ENCODE assay signal across 15 cellular contexts in the genomic region with DNA sequence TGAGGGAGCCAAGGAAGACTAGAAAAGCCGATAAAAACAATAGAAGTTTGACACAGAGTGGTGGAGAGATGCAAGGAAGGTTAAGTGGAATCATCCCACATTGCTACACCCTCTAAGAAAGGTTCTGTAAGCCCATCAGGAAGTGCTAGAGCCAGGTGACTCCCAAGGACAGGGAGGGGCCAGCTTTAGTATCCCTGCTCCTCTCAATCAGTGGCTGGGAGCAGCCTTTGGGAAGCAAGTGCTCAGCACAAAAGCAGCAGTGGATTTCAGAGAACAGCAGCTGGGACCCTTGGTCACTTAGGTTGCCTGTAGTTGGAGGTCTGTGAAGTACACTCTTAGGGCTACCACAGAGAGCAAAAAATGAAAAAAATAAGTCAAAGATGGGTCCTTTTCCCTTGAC. TPM values are rescaled to one million over a fixed set of nuclear protein-coding genes. Genes with fewer than 3 reads are reported as not detected.
DNase-seq lines count a peak whose midpoint lies in the region; ATAC-seq, FAIRE-seq and TF ChIP-seq lines count a peak whose summit lies in the region.
"Had no signal": no experiment of that assay in that cellular context is flagged by ENCODE, and none has a peak within 500 bp of the region (broad histone marks: within the 10 kb centered on the region; RNA-seq: fewer than 3 reads in every experiment).

No MANE protein-coding gene starts in this region.

- H3K36me3 ChIP-seq in K562 (ENCODE audit: control insufficient read depth, insufficient read depth, low read length), result no peaks in the 10 kb centered on the region

- no peak for TF ChIP-seq POLR2A in K562 (conservative IDR thresholded peaks at IDR 0.05)

- no peak for TF ChIP-seq RAD21 in K562 (CRISPR knock-in tag; conservative IDR thresholded peaks at IDR 0.05 in 1 of 2, IDR thresholded peaks at IDR 0.05 in 1 of 2)

- no peaks in the 10 kb centered on the region for H3K79me1 ChIP-seq in H9 (ENCODE audit: insufficient read depth, low read depth, low read length, poor library complexity, severe bottlenecking)

- no peak for TF ChIP-seq CTCF in Calu3 (IDR thresholded peaks at IDR 0.05; ENCODE audit: unreplicated experiment)
- no peak for TF ChIP-seq CTCF in H9 (conservative IDR thresholded peaks at IDR 0.05)
- TF ChIP-seq CTCF in K562 (IDR thresholded peaks at IDR 0.05 in 2 of 3, conservative IDR thresholded peaks at IDR 0.05 in 1 of 3; ENCODE audit: insufficient read depth in 2 of 3, low read depth in 1 of 3, low read length in 3 of 3), result no peak

- TF ChIP-seq EP300 in K562 (IDR thresholded peaks at IDR 0.05; ENCODE audit: low read length), result no peak

- POLR2A ChIA-PET in K562 (lab: Yijun Ruan, JAX), result interaction anchor here (2.2 kb wide), 1 partner anchor 14 kb away, joined by 7 read pairs; no protein-coding TSS in a partner anchor

- H3K23ac ChIP-seq in H9 (ENCODE audit: insufficient read length, low read depth, low read length), result no peak overlapping the region

- H2BK15ac ChIP-seq in H9 (ENCODE audit: low read depth, low read length), result no peak overlapping the region

- H3K27ac Mint-ChIP-seq in Calu3 (ENCODE audit: unreplicated experiment) (peak overlapping the region; percentile 14), H9 (peak overlapping the region; percentile 58 to 86 (median 79); a peak in 4 of 7 replicates)
- H3K27ac Mint-ChIP-seq: CD4-positive, CD25-positive, alpha-beta regulatory T cell had no signal

- no peak overlapping the region for H2BK5ac ChIP-seq in H9 (ENCODE audit: insufficient read length, low read length)

- no peak overlapping the region for H2AK5ac ChIP-seq in H9 (ENCODE audit: insufficient read length, low read length)

- in situ Hi-C loops in K562 (cut with MboI), result no loop called here

- no peak for FAIRE-seq in K562 (lab: Jason Lieb, UNC)
- FAIRE-seq: H54 had no signal

- CTCF ChIA-PET in Calu3 (lab: Charles Lee), result no interaction called here
- CTCF ChIA-PET in K562 (lab: Yijun Ruan, JAX; ENCODE audit: low intra/inter-chr PET ratio), result no interaction called here

- intact Hi-C loops in Calu3 (cut with micrococcal nuclease; ENCODE audit: unreplicated experiment), result loop anchor here (10.0 kb wide), 1 partner anchor 180 kb away; no protein-coding TSS in a partner anchor
- intact Hi-C loops in K562 (cut with micrococcal nuclease), result no loop called here
- intact Hi-C loops in left cardiac atrium (cut with DNase I), result no loop called here

- H2AFZ ChIP-seq in H9 (ENCODE audit: low read length) (no peak overlapping the region), K562 (ENCODE audit: low read depth, low read length) (no peak overlapping the region)

- H3K9me3 ChIP-seq in H9 (ENCODE audit: control insufficient read depth, low read depth, low read length), result no peaks in the 10 kb centered on the region
- peaks cover 6% of the 10 kb centered on the region; the same call in 1 of the 2 replicates for H3K9me3 ChIP-seq in K562 (replicated peaks; ENCODE audit: control insufficient read depth, insufficient read depth, low read depth, low read length)

- H3K36me3 Mint-ChIP-seq in Calu3 (ENCODE audit: insufficient read depth, unreplicated experiment), result no peaks in the 10 kb centered on the region
- 0 out of 7 replicates have a peak, but pooled peaks cover 0 to 2% (median 0%) of the 10 kb centered on the region in 3 experiments for H3K36me3 Mint-ChIP-seq in H9 (ENCODE audit: insufficient read depth in 1 of 3, low read depth in 3 of 3)

- H3K4me3 ChIP-seq in K562, result no peak overlapping the region

- H3K4me3 Mint-ChIP-seq in Calu3 (ENCODE audit: low read depth, unreplicated experiment) (no peak overlapping the region), H9 (no peak overlapping the region)
- H3K4me3 Mint-ChIP-seq: CD4-positive, CD25-positive, alpha-beta regulatory T cell had no signal

- H3K56ac ChIP-seq in H9 (ENCODE audit: insufficient read length, low read depth, low read length), result no peak overlapping the region

- BruUV-seq in Calu3 (replicated peaks; lab: Mats Ljungman, UMichigan), result no TSS peak
- no TSS peak for BruUV-seq in K562 (replicated peaks; lab: Mats Ljungman, UMichigan)

- no peak overlapping the region for H3K14ac ChIP-seq in H9 (ENCODE audit: insufficient read depth, low read length)

- no peak overlapping the region for H4K5ac ChIP-seq in H9 (ENCODE audit: insufficient read length, low read depth, low read length)

- H3K4ac ChIP-seq in H9 (ENCODE audit: low read depth, low read length), result no peak overlapping the region

- H3K4me2 ChIP-seq in H9 (ENCODE audit: insufficient read depth, insufficient read length, low read length), result no peak overlapping the region
- no peak overlapping the region for H3K4me2 ChIP-seq in K562 (ENCODE audit: insufficient read depth, low read length)
- H3K4me2 ChIP-seq: KMS-11 had no signal

- H3T11ph ChIP-seq in H9 (ENCODE audit: low read length), result no peak overlapping the region

- H3K4me1 ChIP-seq in H9 (ENCODE audit: insufficient read depth, low read length) (no peaks in the 10 kb centered on the region; the same call in 1 of the 2 replicates), K562 (replicated peaks in 1 of 2; ENCODE audit: control insufficient read depth in 2 of 2, insufficient read depth in 2 of 2, low read length in 2 of 2) (peaks cover 0 to 29% of the 10 kb centered on the region in 2 experiments; a peak in 3 of 5 replicates)

- H3K27ac ChIP-seq in H9 (ENCODE audit: insufficient read length, low read depth, low read length), result no peak overlapping the region
- 0 out of 3 replicates have a peak overlapping the region, but pooled peaks have one; percentile 6 for H3K27ac ChIP-seq in K562 (ENCODE audit: extremely low read depth, low read depth, low read length)
- H3K27ac ChIP-seq: HL-60, KMS-11 had no signal

- H3K4me1 Mint-ChIP-seq in Calu3 (ENCODE audit: low read depth, unreplicated experiment) (peaks cover 47% of the 10 kb centered on the region), H9 (peaks cover 17 to 23% of the 10 kb centered on the region in 2 experiments)

- H4K8ac ChIP-seq in H9 (replicated peaks; ENCODE audit: insufficient read length, low read depth, low read length), result no peak overlapping the region

- H2BK20ac ChIP-seq in H9 (ENCODE audit: low read depth, low read length, poor library complexity, severe bottlenecking), result no peak overlapping the region

- no peaks in the 10 kb centered on the region for H3K9me1 ChIP-seq in K562 (ENCODE audit: control insufficient read depth, insufficient read depth, low read length)

- H3K27me3 ChIP-seq in H9 (ENCODE audit: insufficient read depth, low read length), result no peaks in the 10 kb centered on the region
- H3K27me3 ChIP-seq in K562 (ENCODE audit: control insufficient read depth in 2 of 2, insufficient read depth in 2 of 2, low read length in 2 of 2), result no peaks in the 10 kb centered on the region

- no peaks in the 10 kb centered on the region for H4K20me1 ChIP-seq in H9 (ENCODE audit: control insufficient read depth, insufficient read depth, insufficient read length)
- no peaks in the 10 kb centered on the region for H4K20me1 ChIP-seq in K562 (replicated peaks; ENCODE audit: control insufficient read depth, insufficient read depth, low read length)

- ATAC-seq in K562 (peak; percentile 42; the same call in 2 of the 3 replicates), left cardiac atrium (no peak)

- no peak overlapping the region for H3K18ac ChIP-seq in H9 (ENCODE audit: insufficient read length, low read depth, low read length)

- no peak overlapping the region for H4K91ac ChIP-seq in H9 (ENCODE audit: insufficient read length, low read depth, low read length)

- H2BK12ac ChIP-seq in H9 (ENCODE audit: insufficient read length, low read depth, low read length), result no peak overlapping the region

- WGBS in H9 (ENCODE audit: extremely low coverage, insufficient read length, low lambda C conversion rate), result no CpG with 5 or more reads among the region's 1 CpG
- WGBS in K562 (ENCODE audit: insufficient coverage, low coverage, missing lambda C conversion rate), result 55% methylated on average over 1 of the region's 1 CpG

- no peaks in the 10 kb centered on the region for H3K9me3 Mint-ChIP-seq in Calu3 (ENCODE audit: low read depth, unreplicated experiment)
- H3K9me3 Mint-ChIP-seq in H9, result no peaks in the 10 kb centered on the region; a peak in 1 of 5 replicates

- no peaks in the 10 kb centered on the region for H3K79me2 ChIP-seq in H9 (ENCODE audit: insufficient read depth, low read length)
- no peaks in the 10 kb centered on the region; the same call in 2 of the 3 replicates for H3K79me2 ChIP-seq in K562 (ENCODE audit: control insufficient read depth, insufficient read depth, low read length)

- no peak overlapping the region for H3K9ac ChIP-seq in H9 (ENCODE audit: extremely low read depth, insufficient read length, low read length)
- H3K9ac ChIP-seq in K562 (ENCODE audit: insufficient read depth in 1 of 2, low read depth in 2 of 2, low read length in 2 of 2), result no peak overlapping the region
- H3K9ac ChIP-seq: KMS-11 had no signal

- peak; percentile 11 for DNase-seq in Calu3
- peak; percentile 81 for DNase-seq in H9
- no peak for DNase-seq in K562 (ENCODE audit: extremely low read depth in 1 of 4, low spot score in 3 of 4)
- DNase-seq in iPS-NIHi7 (ENCODE audit: extremely low spot score), result peak; percentile 56
- DNase-seq in activated CD4-positive, alpha-beta T cell treated with anti-CD3 and anti-CD28 coated beads, Interleukin-2, amount 50 U/mL, for 1 hour, result no peak
- no peak for DNase-seq in left cardiac atrium
- no peak for DNase-seq in NCI-H2029 (lab: John Stamatoyannopoulos, UW)
- DNase-seq: ACHN; CD4-positive, CD25-positive, alpha-beta regulatory T cell; NCI-H1092; NCI-H2171; SHP77 treated with DMSO at 0.1 percent for 48 hours had no signal

- H3K23me2 ChIP-seq in H9 (ENCODE audit: insufficient read length, low read depth, low read length, poor library complexity, severe bottlenecking), result no peaks in the 10 kb centered on the region

- no peaks in the 10 kb centered on the region for H3K27me3 Mint-ChIP-seq in Calu3 (ENCODE audit: unreplicated experiment)
- no peaks in the 10 kb centered on the region for H3K27me3 Mint-ChIP-seq in H9 (ENCODE audit: low read depth)
- H3K27me3 Mint-ChIP-seq: CD4-positive, CD25-positive, alpha-beta regulatory T cell had no signal

- no peak overlapping the region for H2BK120ac ChIP-seq in H9 (ENCODE audit: low read depth, low read length, poor library complexity, severe bottlenecking)

RNA-seq across cellular contexts. Expression of a gene that starts 42.5 kb away (rescaled TPM):
- 25.2 and 33.2 TPM in 2 replicates for total RNA-seq in Calu3 (2022)
- 13.2 and 17.0 TPM in 2 replicates for total RNA-seq in H9 (2021)
- total RNA-seq in K562 (2011; cell fraction: chromatin; rRNA removed; ENCODE audit: low replicate concordance), result 15.9 and 42.0 TPM in 2 replicates
- total RNA-seq in K562 (2011; cell fraction: nucleolus; rRNA removed), result 9.0 and 11.2 TPM in 2 replicates
- total RNA-seq in K562 (2011; cell fraction: nucleoplasm; rRNA removed), result 16.9 and 21.1 TPM in 2 replicates
- 7.9 and 8.8 TPM in 2 replicates for total RNA-seq in K562 (2014; rRNA removed)
- total RNA-seq in K562 (2014; rRNA removed; fragmentation: Illumina TruSeq; extraction: Trizol), result 23.9 and 26.0 TPM in 2 replicates
- 20.5 and 23.3 TPM in 2 replicates for total RNA-seq in K562 (2015; rRNA removed; fragmentation: Illumina TruSeq; extraction: Trizol)
- total RNA-seq in K562 (2021), result 20.7 and 22.4 TPM in 2 replicates
- 21.8 and 32.0 TPM in 2 replicates for polyA plus RNA-seq in K562 (2011; rRNA removed)
- polyA plus RNA-seq in K562 (2011; cell fraction: cytosol; rRNA removed), result 5.3 and 14.3 TPM in 2 replicates
- polyA plus RNA-seq in K562 (2011; cell fraction: nucleus; rRNA removed), result 6.2 and 7.2 TPM in 2 replicates
- polyA plus RNA-seq in K562 (2012), result 18.9 and 59.8 TPM in 2 replicates
- 29.6 and 31.3 TPM in 2 replicates for polyA plus RNA-seq in K562 (2014; fragmentation: Illumina TruSeq; extraction: Trizol)
- polyA plus RNA-seq in K562 (2014; fragmentation: Nextera tagmentation; extraction: Ambion mirVana), result 10 to 100 TPM; 40.3 to 43.2 TPM
- polyA plus RNA-seq in K562 (2014; rRNA removed), result 20.6 and 28.4 TPM in 2 replicates
- 43.2 and 56.7 TPM in 2 replicates for polyA minus RNA-seq in K562 (2011; rRNA and poly(A)+ RNA removed)
- 12.8 and 15.2 TPM in 2 replicates for polyA minus RNA-seq in K562 (2011; cell fraction: cytosol; rRNA and poly(A)+ RNA removed)
- 21.0 and 44.2 TPM in 2 replicates for polyA minus RNA-seq in K562 (2011; cell fraction: nucleus; rRNA and poly(A)+ RNA removed)
- total RNA-seq in left cardiac atrium, result 10 to 100 TPM in 1 of 2 donors, 1 to 10 TPM in 1; 7.7 to 10.3 TPM

RNA-seq across cellular contexts. Expression of a gene that starts 42.9 kb away (rescaled TPM):
- total RNA-seq in Calu3 (2022) (45.7 and 55.5 TPM in 2 replicates), H9 (2021) (14.3 and 15.5 TPM in 2 replicates), K562 (2014; rRNA removed) (16.1 and 23.0 TPM in 2 replicates), K562 (2014; rRNA removed; fragmentation: Illumina TruSeq; extraction: Trizol) (28.8 and 32.8 TPM in 2 replicates), K562 (2015; rRNA removed; fragmentation: Illumina TruSeq; extraction: Trizol) (21.6 and 23.2 TPM in 2 replicates), K562 (2021) (20.5 and 21.1 TPM in 2 replicates), left cardiac atrium (10 to 100 TPM; 21.7 to 22.6 TPM)
- total RNA-seq in K562 (2011; cell fraction: chromatin; rRNA removed; ENCODE audit: low replicate concordance), result 14.8 and 62.4 TPM in 2 replicates
- 7.2 and 11.2 TPM in 2 replicates for total RNA-seq in K562 (2011; cell fraction: nucleolus; rRNA removed)
- total RNA-seq in K562 (2011; cell fraction: nucleoplasm; rRNA removed), result 16.9 and 26.7 TPM in 2 replicates
- polyA plus RNA-seq in K562 (2011; rRNA removed) (23.3 and 29.1 TPM in 2 replicates), K562 (2014; fragmentation: Illumina TruSeq; extraction: Trizol) (24.1 and 27.6 TPM in 2 replicates), K562 (2014; fragmentation: Nextera tagmentation; extraction: Ambion mirVana) (10 to 100 TPM; 25.3 to 32.8 TPM), K562 (2014; rRNA removed) (21.0 and 22.2 TPM in 2 replicates)
- 2.9 and 8.6 TPM in 2 replicates for polyA plus RNA-seq in K562 (2011; cell fraction: cytosol; rRNA removed)
- polyA plus RNA-seq in K562 (2011; cell fraction: nucleus; rRNA removed), result 11.3 and 18.2 TPM in 2 replicates
- polyA plus RNA-seq in K562 (2012), result 14.8 and 21.5 TPM in 2 replicates
- polyA minus RNA-seq in K562 (2011; rRNA and poly(A)+ RNA removed), result 34.2 and 40.8 TPM in 2 replicates
- polyA minus RNA-seq in K562 (2011; cell fraction: cytosol; rRNA and poly(A)+ RNA removed), result 8.4 and 11.3 TPM in 2 replicates
- 25.4 and 49.5 TPM in 2 replicates for polyA minus RNA-seq in K562 (2011; cell fraction: nucleus; rRNA and poly(A)+ RNA removed)

Comparison
In these comparisons a context has a peak if more than half of its experiments do, and no peak if none do; other contexts are left out.
1. DNase-seq: peak in Calu3 (single experiment), H9 (single experiment) and iPS-NIHi7 (single experiment); none in K562 (0 of 4), activated CD4-positive, alpha-beta T cell treated with anti-CD3 and anti-CD28 coated beads, Interleukin-2, amount 50 U/mL, for 1 hour (single experiment), left cardiac atrium (single experiment) and NCI-H2029 (single experiment).